10 cellular contexts compared by ENCODE assay signal in the genomic region with DNA sequence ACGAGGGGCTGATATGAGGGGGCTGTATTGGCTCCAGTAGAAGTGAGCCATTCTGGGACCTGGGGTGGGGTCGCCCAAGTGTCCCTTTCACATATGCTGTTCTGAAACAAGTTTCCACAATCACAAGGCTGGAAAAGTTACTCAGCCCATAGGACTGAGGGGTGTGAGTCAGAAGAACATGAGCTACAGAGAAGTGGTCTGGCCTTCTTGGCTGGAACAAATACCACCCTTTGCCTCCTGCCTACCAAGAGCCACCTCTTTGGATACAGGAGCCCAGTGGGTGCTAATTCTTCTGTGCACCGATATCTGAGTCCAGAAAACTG. TPM values are rescaled to one million over a fixed set of nuclear protein-coding genes. Genes with fewer than 3 reads are reported as not detected.
DNase-seq lines count a peak whose midpoint lies in the region; ATAC-seq and TF ChIP-seq lines count a peak whose summit lies in the region.
"Had no signal": no experiment of that assay in that cellular context is flagged by ENCODE, and none has a peak within 500 bp of the region (broad histone marks: within the 10 kb centered on the region; RNA-seq: fewer than 3 reads in every experiment).

No MANE protein-coding gene starts in this region.

- H3K79me2 ChIP-seq in smooth muscle cell (ENCODE audit: low read depth), result no peaks in the 10 kb centered on the region
- H3K79me2 ChIP-seq: parathyroid adenoma had no signal

- DNase-seq in T-helper 2 cell treated with Interferon-gamma antibody and Interleukin-4, amounts not matched to agents 5 μg/mL and 100 μg/mL, for 36 hours (ENCODE audit: low spot score), result no peak
- DNase-seq in T-helper 2 cell, result no peak
- DNase-seq in RWPE2 (ENCODE audit: low spot score), result no peak
- DNase-seq in fibroblast of the aortic adventitia (ENCODE audit: low read depth), result peak; percentile 53
- DNase-seq in smooth muscle cell (lab: John Stamatoyannopoulos, UW; ENCODE audit: unreplicated experiment), result no peak
- DNase-seq in 8988T, result no peak

- no peaks in the 10 kb centered on the region for H3K27me3 ChIP-seq in RWPE2 (ENCODE audit: insufficient read depth, poor library complexity, severe bottlenecking)
- no peaks in the 10 kb centered on the region for H3K27me3 ChIP-seq in smooth muscle cell (ENCODE audit: low read depth)

- H2AFZ ChIP-seq in smooth muscle cell (ENCODE audit: low read depth), result no peak overlapping the region
- H2AFZ ChIP-seq: parathyroid adenoma had no signal

- WGBS in smooth muscle cell (ENCODE audit: low lambda C conversion rate), result 88% methylated on average over 3 of the region's 3 CpGs

- peaks cover 7% of the 10 kb centered on the region for H3K27me3 Mint-ChIP-seq in T-helper 2 cell treated with Interferon-gamma antibody and Interleukin-4, amounts not matched to agents 5 μg/mL and 100 μg/mL, for 36 hours (ENCODE audit: low read depth)

- H3K4me3 Mint-ChIP-seq in T-helper 2 cell treated with Interferon-gamma antibody and Interleukin-4, amounts not matched to agents 5 μg/mL and 100 μg/mL, for 36 hours, result no peak overlapping the region

- H3K27ac ChIP-seq in RWPE2 (ENCODE audit: poor library complexity, severe bottlenecking) (peak overlapping the region; percentile 74), smooth muscle cell (ENCODE audit: low read depth) (peak overlapping the region; percentile 91)
- H3K27ac ChIP-seq: HL-60 had no signal

- no peak overlapping the region for H3K4me2 ChIP-seq in smooth muscle cell

- no peaks in the 10 kb centered on the region for H3K36me3 ChIP-seq in RWPE2 (ENCODE audit: low read depth)
- no peaks in the 10 kb centered on the region for H3K36me3 ChIP-seq in smooth muscle cell (ENCODE audit: low read depth)

- no peaks in the 10 kb centered on the region for H3K36me3 Mint-ChIP-seq in T-helper 2 cell treated with Interferon-gamma antibody and Interleukin-4, amounts not matched to agents 5 μg/mL and 100 μg/mL, for 36 hours (ENCODE audit: low read depth)

- no peak overlapping the region for H3K9ac ChIP-seq in smooth muscle cell (ENCODE audit: low read depth)
- H3K9ac ChIP-seq: parathyroid adenoma had no signal

- H3F3A ChIP-seq in smooth muscle cell (ENCODE audit: low read depth), result peaks cover 11% of the 10 kb centered on the region

- ATAC-seq in RWPE2 (ENCODE audit: low read depth) (no peak), GM18505 (IDR thresholded peaks at IDR 0.05; ENCODE audit: unreplicated experiment) (no peak), HG02884 (IDR thresholded peaks at IDR 0.05; ENCODE audit: unreplicated experiment) (no peak)

- peaks cover 9% of the 10 kb centered on the region for H3K4me1 ChIP-seq in RWPE2 (ENCODE audit: insufficient read depth, poor library complexity, severe bottlenecking)
- no peaks in the 10 kb centered on the region for H3K4me1 ChIP-seq in smooth muscle cell (ENCODE audit: low read depth)
- H3K4me1 ChIP-seq: parathyroid adenoma had no signal

- peaks cover 11% of the 10 kb centered on the region for H3K4me1 Mint-ChIP-seq in T-helper 2 cell treated with Interferon-gamma antibody and Interleukin-4, amounts not matched to agents 5 μg/mL and 100 μg/mL, for 36 hours (ENCODE audit: low read depth)

- H3K4me3 ChIP-seq in RWPE2 (ENCODE audit: severe bottlenecking) (no peak overlapping the region), fibroblast of the aortic adventitia (ENCODE audit: low read depth, low read length) (no peak overlapping the region), smooth muscle cell (no peak overlapping the region)

- H3K9me3 ChIP-seq in RWPE2 (ENCODE audit: severe bottlenecking) (no peaks in the 10 kb centered on the region), smooth muscle cell (replicated peaks; ENCODE audit: low read depth) (no peaks in the 10 kb centered on the region)

- peak overlapping the region; percentile 55 for H3K27ac Mint-ChIP-seq in T-helper 2 cell treated with Interferon-gamma antibody and Interleukin-4, amounts not matched to agents 5 μg/mL and 100 μg/mL, for 36 hours

- TF ChIP-seq POLR2A in GM18505 (IDR thresholded peaks at IDR 0.05; ENCODE audit: borderline replicate concordance, extremely low read depth, insufficient read depth, insufficient read length), result no peak

- H4K20me1 ChIP-seq in smooth muscle cell (ENCODE audit: low read depth), result peaks cover 24% of the 10 kb centered on the region

- TF ChIP-seq CTCF in RWPE2 (IDR thresholded peaks at IDR 0.05; ENCODE audit: poor library complexity, severe bottlenecking) (no peak), fibroblast of the aortic adventitia (IDR thresholded peaks at IDR 0.05; ENCODE audit: insufficient read depth, low read length) (no peak), smooth muscle cell (IDR thresholded peaks at IDR 0.05; ENCODE audit: borderline replicate concordance, insufficient read depth, poor library complexity, severe bottlenecking) (no peak)

- H3K9me3 Mint-ChIP-seq in T-helper 2 cell treated with Interferon-gamma antibody and Interleukin-4, amounts not matched to agents 5 μg/mL and 100 μg/mL, for 36 hours, result no peaks in the 10 kb centered on the region

RNA-seq across cellular contexts. Expression of a gene that starts 42.4 kb away (rescaled TPM):
- total RNA-seq in fibroblast of the aortic adventitia (ENCODE audit: low replicate concordance) (6.0 and 11.6 TPM in 2 replicates), smooth muscle cell (23.2 and 24.3 TPM in 2 replicates)
- polyA plus RNA-seq in smooth muscle cell, result 40.5 and 45.6 TPM in 2 replicates
